In genomic region chr14:21558703-21559063, GRCh38 we compare ENCODE assay signal across 1 cellular context.
TF ChIP-seq lines count a peak whose summit lies in the region.

No MANE protein-coding gene starts in this region.

TF ChIP-seq in WTC11, 78 proteins besides CTCF, POLR2A, EP300 and RAD21 (continued from another document):
- TF ChIP-seq ZNF425 (CRISPR knock-in tag; conservative IDR thresholded peaks at IDR 0.05) (no peak), HMGA2 (CRISPR knock-in tag; IDR thresholded peaks at IDR 0.05) (no peak), MAX (CRISPR knock-in tag; IDR thresholded peaks at IDR 0.05) (no peak), SMAD4 (CRISPR knock-in tag; IDR thresholded peaks at IDR 0.05) (no peak), ZNF263 (CRISPR knock-in tag; IDR thresholded peaks at IDR 0.05; ENCODE audit: low read depth) (no peak), NFE2L1 (CRISPR knock-in tag; IDR thresholded peaks at IDR 0.05) (no peak), SP1 (CRISPR knock-in tag; conservative IDR thresholded peaks at IDR 0.05) (no peak), ZNF532 (CRISPR knock-in tag; IDR thresholded peaks at IDR 0.05; ENCODE audit: borderline replicate concordance) (no peak), IRF2 (CRISPR knock-in tag; IDR thresholded peaks at IDR 0.05; ENCODE audit: borderline replicate concordance, low read depth) (no peak)
TF ChIP-seq in WTC11: peak in this region for 0.
